In the genomic region with DNA sequence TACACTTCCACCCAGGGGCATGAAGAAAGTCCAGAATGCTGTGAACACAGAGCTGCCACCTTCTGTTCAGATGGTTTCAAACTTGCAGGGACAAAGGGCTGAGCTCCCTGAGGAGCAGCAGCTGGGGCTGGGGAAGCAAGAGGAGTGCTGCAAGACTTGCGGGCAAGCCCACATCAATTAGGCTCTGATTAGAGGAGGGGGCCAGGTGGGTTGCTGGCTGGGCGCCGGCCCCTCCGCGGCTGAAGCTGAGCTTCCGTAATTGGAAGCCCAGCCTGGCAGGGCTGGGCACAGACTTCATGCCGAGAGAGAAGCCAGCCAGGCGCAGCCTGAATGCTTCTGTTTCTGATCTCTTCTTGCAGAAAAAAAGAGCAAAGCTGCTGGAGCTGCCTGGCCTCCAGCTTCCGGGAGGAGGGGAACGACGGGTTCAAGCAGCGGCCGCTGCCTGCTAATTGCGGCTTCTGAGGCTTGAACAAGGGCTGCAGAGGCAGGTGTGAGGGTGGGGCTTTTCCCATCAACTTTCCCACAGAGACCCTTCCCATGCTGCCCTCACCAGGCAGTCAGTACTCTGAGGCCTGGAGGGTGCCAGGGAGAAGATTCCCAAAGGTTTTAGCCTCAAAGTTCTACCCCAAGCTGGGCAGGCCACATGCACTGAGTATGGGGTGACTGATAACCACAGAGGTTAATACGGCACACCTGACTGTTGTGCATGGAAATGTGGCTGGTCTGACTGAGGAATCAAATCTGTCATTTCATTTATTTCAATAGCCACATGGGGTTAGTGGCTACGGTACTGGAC, we compare ENCODE assay signal across 10 cellular contexts.
A peak's percentile ranks its signal among the peaks of the same experiment; 100 is the strongest.
DNase-seq lines count a peak whose midpoint lies in the region; ATAC-seq, FAIRE-seq and TF ChIP-seq lines count a peak whose summit lies in the region.
"Had no signal": no experiment of that assay in that cellular context is flagged by ENCODE, and none has a peak within 500 bp of the region (broad histone marks: within the 10 kb centered on the region; RNA-seq: fewer than 3 reads in every experiment).

No MANE protein-coding gene starts in this region.

- no peak overlapping the region for H3K27ac ChIP-seq in astrocyte (ENCODE audit: low read depth, low read length)
- H3K27ac ChIP-seq: heart right ventricle had no signal

- H3K36me3 ChIP-seq in astrocyte (ENCODE audit: insufficient read depth, low read length), result no peaks in the 10 kb centered on the region
- no peaks in the 10 kb centered on the region for H3K36me3 ChIP-seq in HAP-1 (replicated peaks)
- H3K36me3 ChIP-seq: heart right ventricle had no signal

- no peak overlapping the region for H3K9ac ChIP-seq in astrocyte (ENCODE audit: low read length)

- H2AFZ ChIP-seq in astrocyte (ENCODE audit: low read depth, low read length), result no peak overlapping the region

- H3K36me3 Mint-ChIP-seq in astrocyte (ENCODE audit: low read depth, unreplicated experiment), result no peaks in the 10 kb centered on the region
- H3K36me3 Mint-ChIP-seq in endothelial cell (ENCODE audit: low read depth, unreplicated experiment), result peaks cover under 1% of the 10 kb centered on the region

- no peaks in the 10 kb centered on the region for H3K9me3 ChIP-seq in astrocyte (ENCODE audit: insufficient read depth, low read depth, low read length)
- no peaks in the 10 kb centered on the region for H3K9me3 ChIP-seq in HAP-1
- H3K9me3 ChIP-seq: heart right ventricle had no signal

- peaks cover 11% of the 10 kb centered on the region for H3K4me1 ChIP-seq in astrocyte (ENCODE audit: insufficient read depth, low read length)
- no peaks in the 10 kb centered on the region for H3K4me1 ChIP-seq in HAP-1

- no peaks in the 10 kb centered on the region for H3K79me2 ChIP-seq in astrocyte (ENCODE audit: insufficient read depth, low read length)

- no peak for TF ChIP-seq POLR2A in GM18505 (IDR thresholded peaks at IDR 0.05; ENCODE audit: borderline replicate concordance, extremely low read depth, insufficient read depth, insufficient read length)

- H3K9me3 Mint-ChIP-seq in astrocyte (ENCODE audit: unreplicated experiment) (peaks cover under 1% of the 10 kb centered on the region), endothelial cell (ENCODE audit: unreplicated experiment) (no peaks in the 10 kb centered on the region)

- in situ Hi-C loops in HAP-1 (cut with MboI; ENCODE audit: low sequenced_read_pairs), result no loop called here

- H3K4me1 Mint-ChIP-seq in astrocyte (ENCODE audit: low read depth, unreplicated experiment), result no peaks in the 10 kb centered on the region
- H3K4me1 Mint-ChIP-seq in endothelial cell (ENCODE audit: unreplicated experiment), result no peaks in the 10 kb centered on the region

- DNase-seq in D721Med (ENCODE audit: insufficient read length, low spot score) (no peak), NCI-H1694 treated with DMSO at 0.1 percent for 48 hours (lab: John Stamatoyannopoulos, UW) (peak; percentile 56), astrocyte (ENCODE audit: low read depth) (peak; percentile 3), mucosa of gallbladder (ENCODE audit: low spot score) (peak; percentile 15), HAP-1 (ENCODE audit: low spot score in 2 of 2) (no peak), endothelial cell (ENCODE audit: low spot score) (no peak), LoVo (ENCODE audit: low spot score) (no peak)
- DNase-seq: activated CD4-positive, alpha-beta T cell treated with anti-CD3 and anti-CD28 coated beads, Interleukin-2, amount 50 U/mL, for 1 hour; heart right ventricle had no signal

- H3K4me2 ChIP-seq in astrocyte (ENCODE audit: low read length), result peak overlapping the region; percentile 60

- no peaks in the 10 kb centered on the region for H4K20me1 ChIP-seq in astrocyte (ENCODE audit: insufficient read depth, low read length)

- H3K27me3 ChIP-seq in astrocyte (ENCODE audit: insufficient read depth, low read length) (peaks cover 11% of the 10 kb centered on the region), HAP-1 (ENCODE audit: low read depth) (no peaks in the 10 kb centered on the region; the same call in 1 of the 2 replicates)

- H3K4me3 ChIP-seq in astrocyte (ENCODE audit: insufficient read depth, low read depth, low read length), result no peak overlapping the region
- H3K4me3 ChIP-seq in HAP-1, result no peak overlapping the region
- H3K4me3 ChIP-seq: heart right ventricle had no signal

- H3K4me3 Mint-ChIP-seq in astrocyte (ENCODE audit: unreplicated experiment) (no peak overlapping the region), endothelial cell (ENCODE audit: unreplicated experiment) (no peak overlapping the region)

- H3K27me3 Mint-ChIP-seq in astrocyte (ENCODE audit: low read depth, unreplicated experiment) (peaks cover 30% of the 10 kb centered on the region), endothelial cell (ENCODE audit: unreplicated experiment) (peaks cover 5% of the 10 kb centered on the region)

- TF ChIP-seq CTCF in D721Med (IDR thresholded peaks at IDR 0.05; ENCODE audit: insufficient read depth, missing control alignments) (peak; percentile 36), astrocyte (IDR thresholded peaks at IDR 0.05; ENCODE audit: insufficient read depth, low read depth, low read length) (no peak), endothelial cell (IDR thresholded peaks at IDR 0.05; ENCODE audit: unreplicated experiment) (no peak)

- FAIRE-seq in D721Med (lab: Jason Lieb, UNC), result no peak
- no peak for FAIRE-seq in astrocyte (lab: Jason Lieb, UNC)

- no peak overlapping the region for H3K27ac Mint-ChIP-seq in astrocyte (ENCODE audit: unreplicated experiment)
- no peak overlapping the region for H3K27ac Mint-ChIP-seq in endothelial cell (ENCODE audit: unreplicated experiment)

- ATAC-seq in GM18505 (IDR thresholded peaks at IDR 0.05; ENCODE audit: unreplicated experiment), result no peak

Comparison
In these comparisons a context has a peak if more than half of its experiments do, and no peak if none do; other contexts are left out.
1. DNase-seq: peak in NCI-H1694 treated with DMSO at 0.1 percent for 48 hours (single experiment), astrocyte (single experiment) and mucosa of gallbladder (single experiment); none in D721Med (single experiment), HAP-1 (0 of 2), endothelial cell (single experiment) and LoVo (single experiment).